8 cellular contexts compared by ENCODE assay signal in the genomic region with DNA sequence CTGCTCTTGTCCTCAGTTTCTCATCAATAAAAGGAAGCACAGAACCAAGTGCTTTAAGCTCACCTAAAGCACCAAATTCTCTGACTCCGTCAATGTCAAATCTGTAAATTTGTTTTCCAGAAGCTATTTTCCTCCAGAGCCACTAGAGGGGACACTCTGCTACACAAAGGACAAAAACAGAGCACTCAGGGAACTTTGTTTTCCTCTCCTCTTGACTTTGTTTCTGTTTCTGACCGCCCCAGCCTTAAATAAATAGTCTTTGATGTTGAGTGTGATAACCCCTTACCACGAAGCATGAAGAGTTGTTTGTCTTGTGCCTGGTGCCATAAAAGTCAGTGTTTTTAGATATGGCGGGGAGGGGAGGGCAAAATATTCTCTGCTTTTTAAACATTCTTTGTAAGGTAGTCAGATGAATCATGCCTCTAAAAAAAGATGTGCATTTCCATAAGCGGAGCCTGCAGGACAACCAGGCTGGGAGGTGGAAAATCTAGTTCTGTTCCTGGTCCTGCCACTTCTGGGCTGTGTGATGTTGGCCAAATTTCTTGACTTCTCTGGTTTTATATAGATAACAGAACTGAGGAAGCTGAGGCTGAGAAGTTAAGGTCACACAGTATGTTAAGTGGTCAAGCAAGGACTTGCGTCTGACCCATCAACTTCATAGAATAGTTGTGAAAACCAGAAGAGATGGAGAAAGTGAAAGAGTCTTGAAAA. TPM values are rescaled to one million over a fixed set of nuclear protein-coding genes. Genes with fewer than 3 reads are reported as not detected.
DNase-seq lines count a peak whose midpoint lies in the region; ATAC-seq and TF ChIP-seq lines count a peak whose summit lies in the region.

No MANE protein-coding gene starts in this region.

- ATAC-seq in GM18868 (IDR thresholded peaks at IDR 0.05; ENCODE audit: unreplicated experiment) (peak; percentile 78), Panc1 (peak; percentile 88), left lung (peak; percentile 96)

- H3K4me1 ChIP-seq in Panc1 (ENCODE audit: control insufficient read depth, insufficient read depth, low read length) (peaks cover 10% of the 10 kb centered on the region), left lung (peaks cover 3 to 17% of the 10 kb centered on the region in 2 donors), testis (peaks cover 2% of the 10 kb centered on the region)

- TF ChIP-seq CTCF in Panc1 (IDR thresholded peaks at IDR 0.05): peak; percentile 91
- TF ChIP-seq CTCF in choroid plexus epithelial cell (conservative IDR thresholded peaks at IDR 0.05; ENCODE audit: low read depth, low read length): peak; percentile 80
- TF ChIP-seq CTCF in left lung (IDR thresholded peaks at IDR 0.05): peak; percentile 39 to 78
- TF ChIP-seq CTCF in testis (IDR thresholded peaks at IDR 0.05): peak; percentile 65 to 74 (median 73)

- in situ Hi-C loops in Panc1 (cut with HindIII; ENCODE audit: low pct_unique_long_range_greater_than_20kb, low sequenced_read_pairs): no loop called here

- H3K36me3 ChIP-seq in Panc1 (ENCODE audit: control insufficient read depth, insufficient read depth, low read length): no peaks in the 10 kb centered on the region
- H3K36me3 ChIP-seq in left lung: no peaks in the 10 kb centered on the region
- no peaks in the 10 kb centered on the region for H3K36me3 ChIP-seq in testis (ENCODE audit: low read depth, missing control alignments)

- WGBS in testis, 2 donors: 33 to 34% methylated on average over 6 of the region's 6 CpGs

- DNase-seq in CMK (ENCODE audit: low read depth) (peak; percentile 21), HS-27A (ENCODE audit: low read depth) (peak; percentile 92), Panc1 (ENCODE audit: low read depth, low spot score) (peak; percentile 65), choroid plexus epithelial cell (ENCODE audit: low read depth) (peak; percentile 94), left lung (no peak), testis (no peak)
- no peak for DNase-seq in activated CD4-positive, CD25-positive, alpha-beta regulatory T cell (lab: John Stamatoyannopoulos, UW)

- CTCF ChIA-PET in Panc1 (lab: Charles Lee): interaction anchor here (0.6 to 1.4 kb wide), 8 partner anchors 14 to 123 kb away, joined by 3 to 20 read pairs (median 4); no protein-coding TSS in a partner anchor

- no TSS peak for BruUV-seq in Panc1 (replicated peaks; lab: Mats Ljungman, UMichigan)

- peaks cover 7% of the 10 kb centered on the region; the same call in 1 of the 2 replicates for H3K9me3 ChIP-seq in Panc1 (ENCODE audit: control insufficient read depth, insufficient read depth, low read depth, low read length)
- no peaks in the 10 kb centered on the region for H3K9me3 ChIP-seq in left lung
- no peaks in the 10 kb centered on the region for H3K9me3 ChIP-seq in testis

- H3K4me3 ChIP-seq in Panc1 (ENCODE audit: low read depth in 2 of 2, low read length in 2 of 2) (peak overlapping the region in 1 of 2 experiments; percentile 23; a peak in 2 of 4 replicates), choroid plexus epithelial cell (ENCODE audit: low read depth, low read length) (peak overlapping the region; percentile 33), left lung (no peak overlapping the region), testis (no peak overlapping the region)

- peak overlapping the region; percentile 19; the same call in 1 of the 2 replicates for H3K27ac ChIP-seq in Panc1 (ENCODE audit: low read length)
- peak overlapping the region; percentile 42 to 61 for H3K27ac ChIP-seq in left lung
- H3K27ac ChIP-seq in testis: peak overlapping the region in 1 of 2 donors; percentile 28

- intact Hi-C loops in Panc1 (cut with micrococcal nuclease; ENCODE audit: unreplicated experiment) (loop anchor here (2.0 kb wide), 1 partner anchor 94 kb away; no protein-coding TSS in a partner anchor), left lung (cut with DNase I) (loop anchor here in 1 of 2 donors (5.0 kb wide), 1 partner anchor 91 kb away; no protein-coding TSS in a partner anchor), testis (cut with DNase I; ENCODE audit: low total_unique reads) (no loop called here)

- H3K27me3 ChIP-seq in Panc1 (ENCODE audit: control insufficient read depth, insufficient read depth, low read length): no peaks in the 10 kb centered on the region
- no peaks in the 10 kb centered on the region for H3K27me3 ChIP-seq in left lung
- H3K27me3 ChIP-seq in testis: no peaks in the 10 kb centered on the region

- POLR2A ChIA-PET in Panc1 (lab: Charles Lee): no interaction called here

- no peak for TF ChIP-seq POLR2A in testis (IDR thresholded peaks at IDR 0.05)

RNA-seq across cellular contexts. Expression of gene ZBTB38, which starts 7.3 kb away (rescaled TPM):
- total RNA-seq in Panc1 (2021; ENCODE audit: unreplicated experiment) (46.7 TPM), left lung (10 to 100 TPM; 84.0 to 91.4 TPM), testis (100 to 1,000 TPM; 131 to 167 TPM)
- 34.0 TPM for polyA plus RNA-seq in Panc1 (2012; ENCODE audit: insufficient read length)
- 66.7 TPM for polyA plus RNA-seq in testis (ENCODE audit: insufficient read depth, low read depth, low replicate concordance)

Comparison
In these comparisons a context has a peak if more than half of its experiments do, and no peak if none do; other contexts are left out.
1. DNase-seq: peak in CMK (single experiment), HS-27A (single experiment), Panc1 (single experiment) and choroid plexus epithelial cell (single experiment); none in left lung (0 of 2), testis (single experiment) and activated CD4-positive, CD25-positive, alpha-beta regulatory T cell (0 of 4).
2. Peak in every context shown above with its lines, with median percentiles within 50 percentile points of each other: ATAC-seq and CTCF ChIP-seq.